In genomic region chr10:7351905-7352304, GRCh38 we compare ENCODE assay signal across 22 cellular contexts.
"Had no signal": no experiment of that assay in that cellular context is flagged by ENCODE, and none has a peak within 500 bp of the region (broad histone marks: within the 10 kb centered on the region; RNA-seq: fewer than 3 reads in every experiment).

No MANE protein-coding gene starts in this region.

- H3K27me3 Mint-ChIP-seq: naive B cell; progenitor cell of endocrine pancreas; stimulated activated naive B cell treated with anti-CD40 and anti-IgM and Interleukin-4, amounts not matched to agents 10 μg/mL and 1 μg/mL and 100 μg/mL, for 72 hours had no signal

- DNase-seq: activated CD4-positive, alpha-beta T cell treated with anti-CD3 and anti-CD28 coated beads for 4 hours; activated CD4-positive, alpha-beta T cell treated with anti-CD3 and anti-CD28 coated beads, Interleukin-2, amount 50 U/mL, for 48 hours; activated CD4-positive, CD25-positive, alpha-beta regulatory T cell; activated CD8-positive, alpha-beta memory T cell treated with anti-CD3 and anti-CD28 coated beads, Interleukin-2, amount 50 U/mL, for 48 hours; activated effector memory CD4-positive, alpha-beta T cell treated with anti-CD3 and anti-CD28 coated beads, Interleukin-2, amount 50 U/mL, for 16 hours; activated naive CD4-positive, alpha-beta T cell treated with anti-CD3 and anti-CD28 coated beads, Interleukin-2, amount 50 U/mL, for 16 hours; activated T-cell treated with anti-CD3 and anti-CD28 coated beads, Interleukin-2, amount 50 U/mL, for 72 hours; heart right ventricle; left colon; mesendoderm; mucosa of descending colon; naive B cell; retina; sigmoid colon; stimulated activated CD4-positive, alpha-beta T cell treated with anti-CD3 and anti-CD28 coated beads, Interleukin-15, amount 100 ng/mL, for 24 hours; stimulated activated naive B cell treated with anti-CD40 and anti-IgM and Interleukin-4, amounts not matched to agents 10 μg/mL and 1 μg/mL and 100 μg/mL, for 72 hours; transverse colon had no signal

- H3K27me3 ChIP-seq: ascending aorta, heart right ventricle, sigmoid colon, transverse colon, vagina had no signal

- H3K27ac Mint-ChIP-seq: progenitor cell of endocrine pancreas; stimulated activated naive B cell treated with anti-CD40 and anti-IgM and Interleukin-4, amounts not matched to agents 10 μg/mL and 1 μg/mL and 100 μg/mL, for 72 hours; T-helper 1 cell treated with Interleukin-12 subunit alpha and Interleukin-12 subunit beta and Interleukin-4 antibody, amounts not matched to agents 30 μg/mL and 1 μg/mL, for 36 hours had no signal

- H3K27ac ChIP-seq: ascending aorta, heart right ventricle, sigmoid colon, transverse colon, vagina had no signal

- H3K4me1 ChIP-seq: ascending aorta, sigmoid colon, transverse colon had no signal

- H3K4me3 Mint-ChIP-seq: activated T-cell treated with anti-CD3 and anti-CD28 coated beads, Interleukin-2, amount 50 U/mL, for 72 hours; stimulated activated naive B cell treated with anti-CD40 and anti-IgM and Interleukin-4, amounts not matched to agents 10 μg/mL and 1 μg/mL and 100 μg/mL, for 72 hours; T-helper 1 cell treated with Interleukin-12 subunit alpha and Interleukin-12 subunit beta and Interleukin-4 antibody, amounts not matched to agents 30 μg/mL and 1 μg/mL, for 36 hours had no signal

- H3K4me3 ChIP-seq: ascending aorta, heart right ventricle, mucosa of descending colon, sigmoid colon, smooth muscle cell, transverse colon, vagina had no signal

- H3K9me3 Mint-ChIP-seq: activated T-cell treated with anti-CD3 and anti-CD28 coated beads, Interleukin-2, amount 50 U/mL, for 72 hours; T-helper 1 cell treated with Interleukin-12 subunit alpha and Interleukin-12 subunit beta and Interleukin-4 antibody, amounts not matched to agents 30 μg/mL and 1 μg/mL, for 36 hours had no signal

- ATAC-seq: activated T-cell treated with anti-CD3 and anti-CD28 coated beads, Interleukin-2, amount 50 U/mL, for 72 hours; heart right ventricle; left colon; mucosa of descending colon; stimulated activated naive B cell treated with anti-CD40 and anti-IgM and Interleukin-4, amounts not matched to agents 10 μg/mL and 1 μg/mL and 100 μg/mL, for 72 hours had no signal

- H3K9me3 ChIP-seq: ascending aorta, heart right ventricle, mucosa of descending colon, sigmoid colon, transverse colon, vagina had no signal

- H3K36me3 ChIP-seq: ascending aorta, sigmoid colon, transverse colon, vagina had no signal
